In genomic region chr9:108142504-108143201, GRCh38 we compare ENCODE assay signal across 1 cellular context.
TF ChIP-seq lines count a peak whose summit lies in the region.

No MANE protein-coding gene starts in this region.

TF ChIP-seq in SK-N-SH treated with all-trans-retinoic acid at 6 μM for 48 hours, 23 proteins besides CTCF, POLR2A, EP300 and RAD21 (continued from another document):
- TF ChIP-seq TOX (CRISPR knock-in tag; IDR thresholded peaks at IDR 0.05; ENCODE audit: borderline replicate concordance) (no peak), GLIS3 (CRISPR knock-in tag; IDR thresholded peaks at IDR 0.05) (no peak), ARNTL (CRISPR knock-in tag; IDR thresholded peaks at IDR 0.05; ENCODE audit: borderline replicate concordance, low read depth) (no peak), ZNF70 (CRISPR knock-in tag; IDR thresholded peaks at IDR 0.05) (no peak), CSRNP3 (CRISPR knock-in tag; IDR thresholded peaks at IDR 0.05) (no peak), ZC3H10 (CRISPR knock-in tag; IDR thresholded peaks at IDR 0.05) (no peak)
